In genomic region chr7:142813699-142814098, GRCh38 we compare ENCODE assay signal across 20 cellular contexts. TPM values are rescaled to one million over a fixed set of nuclear protein-coding genes. Genes with fewer than 3 reads are reported as not detected.
DNase-seq lines count a peak whose midpoint lies in the region; ATAC-seq, FAIRE-seq and TF ChIP-seq lines count a peak whose summit lies in the region.
"Had no signal": no experiment of that assay in that cellular context is flagged by ENCODE, and none has a peak within 500 bp of the region (broad histone marks: within the 10 kb centered on the region; RNA-seq: fewer than 3 reads in every experiment).

No MANE protein-coding gene starts in this region.

- no peak for DNase-seq in activated T-cell treated with anti-CD3 and anti-CD28 coated beads, Interleukin-2, amount 50 U/mL, for 72 hours
- no peak for DNase-seq in activated T-cell treated with anti-CD3 and anti-CD28 coated beads, Interleukin-2, amount 50 U/mL, for 1 hour
- DNase-seq in astrocyte (ENCODE audit: low read depth): no peak
- DNase-seq in glutamatergic neuron: no peak
- no peak for DNase-seq in NCI-H82 (lab: John Stamatoyannopoulos, UW)
- DNase-seq: ACHN; mammary epithelial cell; NCI-H1694 treated with DMSO at 0.1 percent for 48 hours; stimulated activated CD4-positive, alpha-beta T cell treated with anti-CD3 and anti-CD28 coated beads, Interleukin-12 subunit alpha, Interleukin-12 subunit beta, amount 100 ng/mL, for 4 hours; stimulated activated naive B cell treated with anti-CD40 and anti-IgM and Interleukin-4, amounts not matched to agents 10 μg/mL and 1 μg/mL and 100 μg/mL, for 72 hours had no signal

- H3K9me3 ChIP-seq in Loucy (ENCODE audit: insufficient read depth, low read depth, low read length) (no peaks in the 10 kb centered on the region), astrocyte (ENCODE audit: insufficient read depth, low read depth, low read length) (no peaks in the 10 kb centered on the region), thymus (ENCODE audit: control insufficient read depth) (no peaks in the 10 kb centered on the region)

- peaks cover 78% of the 10 kb centered on the region for H3K4me1 Mint-ChIP-seq in activated T-cell treated with anti-CD3 and anti-CD28 coated beads, Interleukin-2, amount 50 U/mL, for 72 hours (ENCODE audit: low read depth)
- peaks cover 60% of the 10 kb centered on the region for H3K4me1 Mint-ChIP-seq in astrocyte (ENCODE audit: low read depth, unreplicated experiment)
- peaks cover 23% of the 10 kb centered on the region for H3K4me1 Mint-ChIP-seq in glutamatergic neuron (ENCODE audit: low read depth, unreplicated experiment)

- no peaks in the 10 kb centered on the region for H3K27me3 ChIP-seq in Loucy (ENCODE audit: insufficient read depth, low read length, poor library complexity, severe bottlenecking)
- no peaks in the 10 kb centered on the region for H3K27me3 ChIP-seq in astrocyte (ENCODE audit: insufficient read depth, low read length)
- H3K27me3 ChIP-seq in thymus (ENCODE audit: control insufficient read depth, insufficient read depth): no peaks in the 10 kb centered on the region
- H3K27me3 ChIP-seq: cardiac muscle cell had no signal

- H3K4me3 ChIP-seq in Loucy (ENCODE audit: low read length, poor library complexity, severe bottlenecking) (peak overlapping the region; percentile 0), astrocyte (ENCODE audit: insufficient read depth, low read depth, low read length) (no peak overlapping the region), thymus (ENCODE audit: low read length) (peak overlapping the region; percentile 86)
- H3K4me3 ChIP-seq: cardiac muscle cell had no signal

- no peaks in the 10 kb centered on the region for H4K20me1 ChIP-seq in Loucy (ENCODE audit: insufficient read depth, low read length, poor library complexity, severe bottlenecking)
- H4K20me1 ChIP-seq in astrocyte (ENCODE audit: insufficient read depth, low read length): no peaks in the 10 kb centered on the region

- FAIRE-seq in astrocyte (lab: Jason Lieb, UNC): no peak
- FAIRE-seq: islet of Langerhans had no signal

- peak overlapping the region; percentile 90 for H3K27ac ChIP-seq in astrocyte (ENCODE audit: low read depth, low read length)
- H3K27ac ChIP-seq in thymus (ENCODE audit: low read depth): peak overlapping the region; percentile 97
- H3K27ac ChIP-seq: cardiac muscle cell had no signal

- H3K4me1 ChIP-seq in Loucy (ENCODE audit: insufficient read depth, low read length, poor library complexity, severe bottlenecking) (peaks cover 54% of the 10 kb centered on the region), astrocyte (ENCODE audit: insufficient read depth, low read length) (peaks cover 42% of the 10 kb centered on the region), thymus (ENCODE audit: control insufficient read depth, insufficient read depth, low read length) (peaks cover 17% of the 10 kb centered on the region)

- H3K79me2 ChIP-seq in Loucy (ENCODE audit: insufficient read depth, low read length) (peaks cover 28% of the 10 kb centered on the region), astrocyte (ENCODE audit: insufficient read depth, low read length) (no peaks in the 10 kb centered on the region)

- peaks cover 7% of the 10 kb centered on the region for H3K27me3 Mint-ChIP-seq in activated T-cell treated with anti-CD3 and anti-CD28 coated beads, Interleukin-2, amount 50 U/mL, for 72 hours (ENCODE audit: low read depth)
- H3K27me3 Mint-ChIP-seq in astrocyte (ENCODE audit: low read depth, unreplicated experiment): no peaks in the 10 kb centered on the region
- peaks cover 2% of the 10 kb centered on the region for H3K27me3 Mint-ChIP-seq in glutamatergic neuron (ENCODE audit: unreplicated experiment)
- H3K27me3 Mint-ChIP-seq: stimulated activated naive B cell treated with anti-CD40 and anti-IgM and Interleukin-4, amounts not matched to agents 10 μg/mL and 1 μg/mL and 100 μg/mL, for 72 hours had no signal

- H3K9me2 ChIP-seq in Loucy (replicated peaks; ENCODE audit: low read depth, low read length): no peaks in the 10 kb centered on the region

- H3K9ac ChIP-seq in Loucy (ENCODE audit: low read depth, low read length, poor library complexity, severe bottlenecking): peak overlapping the region; percentile 97
- H3K9ac ChIP-seq in astrocyte (ENCODE audit: low read length): peak overlapping the region; percentile 41

- H3K27ac Mint-ChIP-seq in activated T-cell treated with anti-CD3 and anti-CD28 coated beads, Interleukin-2, amount 50 U/mL, for 72 hours: peak overlapping the region; percentile 81
- peak overlapping the region; percentile 96 for H3K27ac Mint-ChIP-seq in astrocyte (ENCODE audit: unreplicated experiment)
- no peak overlapping the region for H3K27ac Mint-ChIP-seq in glutamatergic neuron (ENCODE audit: unreplicated experiment)

- H3K36me3 Mint-ChIP-seq in activated T-cell treated with anti-CD3 and anti-CD28 coated beads, Interleukin-2, amount 50 U/mL, for 72 hours (ENCODE audit: insufficient read depth in 2 of 2): no peaks in the 10 kb centered on the region
- no peaks in the 10 kb centered on the region for H3K36me3 Mint-ChIP-seq in astrocyte (ENCODE audit: low read depth, unreplicated experiment)
- H3K36me3 Mint-ChIP-seq in glutamatergic neuron (ENCODE audit: unreplicated experiment): no peaks in the 10 kb centered on the region

- peaks cover 11% of the 10 kb centered on the region; the same call in 1 of the 2 replicates for H3F3A ChIP-seq in Loucy (ENCODE audit: low read depth)

- H3K4me2 ChIP-seq in Loucy (ENCODE audit: low read depth, low read length, poor library complexity, severe bottlenecking): peak overlapping the region; percentile 82
- peak overlapping the region; percentile 65 for H3K4me2 ChIP-seq in astrocyte (ENCODE audit: low read length)

- H3K9me3 Mint-ChIP-seq in activated T-cell treated with anti-CD3 and anti-CD28 coated beads, Interleukin-2, amount 50 U/mL, for 72 hours: no peaks in the 10 kb centered on the region
- H3K9me3 Mint-ChIP-seq in astrocyte (ENCODE audit: unreplicated experiment): no peaks in the 10 kb centered on the region
- peaks cover 2% of the 10 kb centered on the region for H3K9me3 Mint-ChIP-seq in glutamatergic neuron (ENCODE audit: unreplicated experiment)
- H3K9me3 Mint-ChIP-seq: stimulated activated naive B cell treated with anti-CD40 and anti-IgM and Interleukin-4, amounts not matched to agents 10 μg/mL and 1 μg/mL and 100 μg/mL, for 72 hours had no signal

- ATAC-seq in activated T-cell treated with anti-CD3 and anti-CD28 coated beads, Interleukin-2, amount 50 U/mL, for 72 hours (replicated peaks in 1 of 2): no peak
- no peak for ATAC-seq in GM18873 (IDR thresholded peaks at IDR 0.05; ENCODE audit: low FRiP score, unreplicated experiment)
- ATAC-seq: esophagus mucosa; stimulated activated naive B cell treated with anti-CD40 and anti-IgM and Interleukin-4, amounts not matched to agents 10 μg/mL and 1 μg/mL and 100 μg/mL, for 72 hours had no signal

- H3K4me3 Mint-ChIP-seq in activated T-cell treated with anti-CD3 and anti-CD28 coated beads, Interleukin-2, amount 50 U/mL, for 72 hours: no peak overlapping the region
- H3K4me3 Mint-ChIP-seq in astrocyte (ENCODE audit: unreplicated experiment) (peak overlapping the region; percentile 18), glutamatergic neuron (ENCODE audit: unreplicated experiment) (no peak overlapping the region)

- TF ChIP-seq CTCF in Loucy (conservative IDR thresholded peaks at IDR 0.05; ENCODE audit: low read length): no peak
- TF ChIP-seq CTCF in astrocyte (IDR thresholded peaks at IDR 0.05; ENCODE audit: insufficient read depth, low read depth, low read length): no peak
- no peak for TF ChIP-seq CTCF in glutamatergic neuron (IDR thresholded peaks at IDR 0.05; ENCODE audit: partially characterized antibody, unreplicated experiment)

- H3K36me3 ChIP-seq in Loucy (ENCODE audit: insufficient read depth, low read length) (no peaks in the 10 kb centered on the region), astrocyte (ENCODE audit: insufficient read depth, low read length) (no peaks in the 10 kb centered on the region), thymus (ENCODE audit: control insufficient read depth, insufficient read depth) (peaks cover 12% of the 10 kb centered on the region)
- H3K36me3 ChIP-seq: cardiac muscle cell had no signal

- 25% methylated on average over 1 of the region's 1 CpG for WGBS in thymus

- H2AFZ ChIP-seq in Loucy (ENCODE audit: low read length) (no peak overlapping the region), astrocyte (ENCODE audit: low read depth, low read length) (no peak overlapping the region)

RNA-seq across cellular contexts. Expression of gene EPHB6, which starts 41.2 kb away (rescaled TPM):
- 10 to 100 TPM; 10.9 to 13.6 TPM for total RNA-seq in activated T-cell treated with anti-CD3 and anti-CD28 coated beads, Interleukin-2, amount 50 U/mL, for 72 hours
- total RNA-seq in astrocyte (15.7 and 16.2 TPM in 2 replicates), glutamatergic neuron (ENCODE audit: unreplicated experiment) (21.4 TPM)
- 163 TPM for polyA plus RNA-seq in thymus

RNA-seq across cellular contexts. Expression of gene PRSS2, which starts 42.9 kb away (rescaled TPM):
- total RNA-seq in activated T-cell treated with anti-CD3 and anti-CD28 coated beads, Interleukin-2, amount 50 U/mL, for 72 hours: not detected
- total RNA-seq in astrocyte: not detected in 2 replicates
- 23.1 TPM for polyA plus RNA-seq in thymus
- not detected for total RNA-seq in glutamatergic neuron (ENCODE audit: unreplicated experiment)
- total RNA-seq: cardiac muscle cell; dermis microvascular lymphatic vessel endothelial cell; esophagus mucosa; mammary epithelial cell; T-helper 1 cell treated with Interleukin-12 subunit alpha and Interleukin-12 subunit beta and Interleukin-4 antibody, amounts not matched to agents 30 ng/mL and 1 ng/mL, for 36 hours; ureter had no signal
- polyA plus RNA-seq: cardiac muscle cell, mammary epithelial cell, neural cell had no signal
